Comparison of ENCODE assay signal across 8 cellular contexts in the genomic region with DNA sequence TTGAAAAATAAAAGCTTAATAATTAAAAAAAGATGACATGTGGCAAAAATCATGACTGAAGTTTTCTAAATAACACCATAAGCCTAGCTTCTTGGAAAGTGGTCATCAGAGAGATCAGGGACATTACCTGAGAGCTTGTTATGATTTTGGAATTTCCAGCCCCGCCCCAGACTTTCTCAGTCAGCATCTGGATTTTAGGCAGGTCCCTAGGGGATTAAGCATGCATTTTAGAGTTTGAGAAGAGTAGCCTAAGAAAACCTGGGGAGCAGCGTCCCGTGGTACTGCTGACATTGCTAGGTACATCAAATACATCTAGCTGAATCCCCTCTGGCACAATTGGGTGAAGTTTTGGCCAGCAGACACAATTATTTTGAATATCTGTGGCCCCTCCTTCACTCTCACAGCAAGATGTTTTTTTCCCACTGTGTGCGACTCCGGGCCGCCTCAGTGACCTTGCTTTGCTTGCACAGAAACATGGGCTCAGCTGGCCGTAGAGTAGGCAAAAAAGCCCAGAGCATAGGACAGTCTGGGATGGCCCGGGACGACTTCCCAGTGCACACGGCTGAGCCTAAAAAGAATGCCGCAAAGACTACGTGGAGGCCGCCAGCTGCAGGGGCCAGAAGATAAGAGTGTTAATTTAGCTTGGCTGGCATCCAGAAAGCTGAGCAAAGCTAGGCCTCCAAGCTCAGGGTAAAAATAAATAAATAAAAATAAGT. TPM values are rescaled to one million over a fixed set of nuclear protein-coding genes. Genes with fewer than 3 reads are reported as not detected.
A peak's percentile ranks its signal among the peaks of the same experiment; 100 is the strongest.
DNase-seq lines count a peak whose midpoint lies in the region; ATAC-seq and TF ChIP-seq lines count a peak whose summit lies in the region.

No MANE protein-coding gene starts in this region.

- H3K4me1 ChIP-seq in duodenal mucosa (ENCODE audit: control insufficient read depth in 1 of 2, insufficient read depth in 2 of 2, low read length in 2 of 2) (peaks cover 16 to 23% of the 10 kb centered on the region in 2 donors), ovary (ENCODE audit: insufficient read depth) (peaks cover 11% of the 10 kb centered on the region)

- TF ChIP-seq CTCF in ovary (IDR thresholded peaks at IDR 0.05), result no peak

- intact Hi-C loops in ovary (cut with DNase I), result no loop called here

- H3K27me3 ChIP-seq in duodenal mucosa (ENCODE audit: control insufficient read depth in 1 of 2, insufficient read depth in 2 of 2, low read length in 2 of 2) (peaks cover 0 to 3% of the 10 kb centered on the region in 2 donors), ovary (no peaks in the 10 kb centered on the region)

- 9 to 13% (median 12%) methylated on average over 13 of the region's 13 CpGs for WGBS in ovary, 3 donors

- DNase-seq in DMS53 (lab: John Stamatoyannopoulos, UW) (peak; percentile 45), NCI-H2227 (lab: John Stamatoyannopoulos, UW; ENCODE audit: unreplicated experiment) (peak; percentile 74), ovary (peak; percentile 56 to 81 (median 76)), iPS-NIHi11 (ENCODE audit: low spot score) (no peak)
- no peak for DNase-seq in stimulated activated naive CD4-positive, alpha-beta T cell (lab: John Stamatoyannopoulos, UW)

- no peak for TF ChIP-seq POLR2A in ovary (IDR thresholded peaks at IDR 0.05)
- TF ChIP-seq POLR2A in GM18505 (IDR thresholded peaks at IDR 0.05; ENCODE audit: borderline replicate concordance, extremely low read depth, insufficient read depth, insufficient read length), result no peak

- H3K9ac ChIP-seq in duodenal mucosa (ENCODE audit: low read depth in 1 of 2, low read length in 2 of 2), result no peak overlapping the region

- TF ChIP-seq EP300 in ovary (IDR thresholded peaks at IDR 0.05), result no peak

- ATAC-seq in GM19452 (IDR thresholded peaks at IDR 0.05; ENCODE audit: unreplicated experiment), result no peak
- ATAC-seq in GM18505 (IDR thresholded peaks at IDR 0.05; ENCODE audit: unreplicated experiment), result no peak

- H3K4me3 ChIP-seq in duodenal mucosa (ENCODE audit: low read depth in 1 of 2, low read length in 2 of 2) (no peak overlapping the region), ovary (no peak overlapping the region)

- H3K36me3 ChIP-seq in duodenal mucosa (ENCODE audit: control insufficient read depth in 1 of 2, insufficient read depth in 2 of 2, low read length in 2 of 2) (no peaks in the 10 kb centered on the region), ovary (no peaks in the 10 kb centered on the region)

- H3K9me3 ChIP-seq in duodenal mucosa (ENCODE audit: control insufficient read depth in 1 of 2, low read length in 2 of 2) (no peaks in the 10 kb centered on the region), ovary (no peaks in the 10 kb centered on the region)

- H3K27ac ChIP-seq in duodenal mucosa (ENCODE audit: low read depth, low read length), result peak overlapping the region; percentile 4
- H3K27ac ChIP-seq in ovary, result peak overlapping the region in 1 of 2 donors; percentile 65

RNA-seq across cellular contexts. Expression of a gene that starts 58.6 kb away (rescaled TPM):
- total RNA-seq in ovary, result 10 to 100 TPM; 43.2 to 82.7 (median 66.4) TPM
- polyA plus RNA-seq in ovary, result 10 to 100 TPM; 25.5 to 58.9 TPM

Comparison
In these comparisons a context has a peak if more than half of its experiments do, and no peak if none do; other contexts are left out.
1. DNase-seq: peak in DMS53 (single experiment), NCI-H2227 (single experiment) and ovary (5 of 5); none in stimulated activated naive CD4-positive, alpha-beta T cell (0 of 6) and iPS-NIHi11 (single experiment).